1 cellular context compared by ENCODE assay signal in genomic region chr21:44881586-44881939, GRCh38.
A peak's percentile ranks its signal among the peaks of the same experiment; 100 is the strongest.
TF ChIP-seq lines count a peak whose summit lies in the region.

No MANE protein-coding gene starts in this region.

TF ChIP-seq in GM12878, 131 proteins besides CTCF, POLR2A, EP300 and RAD21:
- TF ChIP-seq BCL3 (IDR thresholded peaks at IDR 0.05; ENCODE audit: borderline replicate concordance, insufficient read depth, low read depth, low read length, poor library complexity, severe bottlenecking): no peak
- TF ChIP-seq, protein P1, sequence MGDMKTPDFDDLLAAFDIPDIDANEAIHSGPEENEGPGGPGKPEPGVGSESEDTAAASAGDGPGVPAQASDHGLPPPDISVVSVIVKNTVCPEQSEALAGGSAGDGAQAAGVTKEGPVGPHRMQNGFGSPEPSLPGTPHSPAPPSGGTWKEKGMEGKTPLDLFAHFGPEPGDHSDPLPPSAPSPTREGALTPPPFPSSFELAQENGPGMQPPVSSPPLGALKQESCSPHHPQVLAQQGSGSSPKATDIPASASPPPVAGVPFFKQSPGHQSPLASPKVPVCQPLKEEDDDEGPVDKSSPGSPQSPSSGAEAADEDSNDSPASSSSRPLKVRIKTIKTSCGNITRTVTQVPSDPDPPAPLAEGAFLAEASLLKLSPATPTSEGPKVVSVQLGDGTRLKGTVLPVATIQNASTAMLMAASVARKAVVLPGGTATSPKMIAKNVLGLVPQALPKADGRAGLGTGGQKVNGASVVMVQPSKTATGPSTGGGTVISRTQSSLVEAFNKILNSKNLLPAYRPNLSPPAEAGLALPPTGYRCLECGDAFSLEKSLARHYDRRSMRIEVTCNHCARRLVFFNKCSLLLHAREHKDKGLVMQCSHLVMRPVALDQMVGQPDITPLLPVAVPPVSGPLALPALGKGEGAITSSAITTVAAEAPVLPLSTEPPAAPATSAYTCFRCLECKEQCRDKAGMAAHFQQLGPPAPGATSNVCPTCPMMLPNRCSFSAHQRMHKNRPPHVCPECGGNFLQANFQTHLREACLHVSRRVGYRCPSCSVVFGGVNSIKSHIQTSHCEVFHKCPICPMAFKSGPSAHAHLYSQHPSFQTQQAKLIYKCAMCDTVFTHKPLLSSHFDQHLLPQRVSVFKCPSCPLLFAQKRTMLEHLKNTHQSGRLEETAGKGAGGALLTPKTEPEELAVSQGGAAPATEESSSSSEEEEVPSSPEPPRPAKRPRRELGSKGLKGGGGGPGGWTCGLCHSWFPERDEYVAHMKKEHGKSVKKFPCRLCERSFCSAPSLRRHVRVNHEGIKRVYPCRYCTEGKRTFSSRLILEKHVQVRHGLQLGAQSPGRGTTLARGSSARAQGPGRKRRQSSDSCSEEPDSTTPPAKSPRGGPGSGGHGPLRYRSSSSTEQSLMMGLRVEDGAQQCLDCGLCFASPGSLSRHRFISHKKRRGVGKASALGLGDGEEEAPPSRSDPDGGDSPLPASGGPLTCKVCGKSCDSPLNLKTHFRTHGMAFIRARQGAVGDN (IDR thresholded peaks at IDR 0.05): 0 out of 2 replicates have a peak, but pooled peaks have one; percentile 16
